In genomic region chr2:70121627-70122372, GRCh38 we compare ENCODE assay signal across 10 cellular contexts. TPM values are rescaled to one million over a fixed set of nuclear protein-coding genes. Genes with fewer than 3 reads are reported as not detected.
DNase-seq lines count a peak whose midpoint lies in the region; FAIRE-seq and TF ChIP-seq lines count a peak whose summit lies in the region.
"Had no signal": no experiment of that assay in that cellular context is flagged by ENCODE, and none has a peak within 500 bp of the region (broad histone marks: within the 10 kb centered on the region; RNA-seq: fewer than 3 reads in every experiment).

No MANE protein-coding gene starts in this region.

- no peak for TF ChIP-seq CTCF in H1 (IDR thresholded peaks at IDR 0.05; ENCODE audit: control extremely low read depth in 1 of 3, insufficient read depth in 1 of 3, low read depth in 1 of 3, low read length in 3 of 3)

- peaks cover 50 to 56% (median 53%) of the 10 kb centered on the region in 3 donors for H3K4me1 Mint-ChIP-seq in IgD-negative memory B cell

- H2AK5ac ChIP-seq in H1 (ENCODE audit: low read depth, low read length), result peak overlapping the region; percentile 67; the same call in 1 of the 2 replicates

- TF ChIP-seq EP300 in H1 (IDR thresholded peaks at IDR 0.05; ENCODE audit: borderline replicate concordance in 1 of 2, low read depth in 2 of 2, low read length in 2 of 2), result no peak

- TF ChIP-seq RAD21 in H1 (IDR thresholded peaks at IDR 0.05 in 1 of 2, conservative IDR thresholded peaks at IDR 0.05 in 1 of 2; ENCODE audit: low read depth in 2 of 2, low read length in 2 of 2), result no peak

- POLR2A ChIA-PET in H1 (lab: Charles Lee; ENCODE audit: partially characterized antibody), result interaction anchor here (8.9 to 51.3 kb wide), 3 partner anchors 12 to 35 kb away, joined by 188 to 1553 read pairs (median 444); partner anchors contain the start of gene PCBP1

- H3K4me2 ChIP-seq in H1 (ENCODE audit: insufficient read depth in 1 of 2, low read depth in 2 of 2, low read length in 2 of 2), result no peak overlapping the region; a peak in 1 of 4 replicates

- no peak overlapping the region for H4K5ac ChIP-seq in H1 (ENCODE audit: insufficient read length, low read depth, low read length)

- H3K4me3 ChIP-seq in H1 (ENCODE audit: extremely low read depth in 1 of 4, insufficient read depth in 2 of 4, low read depth in 3 of 4, low read length in 4 of 4) (no peak overlapping the region), skeletal muscle tissue (ENCODE audit: low read length in 3 of 3) (peak overlapping the region in 1 of 3 donors; percentile 56)
- H3K4me3 ChIP-seq: right lobe of liver had no signal

- no peak overlapping the region for H4K8ac ChIP-seq in H1 (ENCODE audit: extremely low read depth, insufficient read depth, low read length)

- H3K4me1 ChIP-seq in H1 (replicated peaks in 1 of 4; ENCODE audit: control insufficient read depth in 3 of 4, insufficient read depth in 4 of 4, low read length in 3 of 4) (peaks cover 11 to 17% (median 16%) of the 10 kb centered on the region in 4 experiments), skeletal muscle tissue (ENCODE audit: control insufficient read depth in 3 of 3, insufficient read depth in 3 of 3, low read length in 3 of 3) (peaks cover 39 to 41% (median 41%) of the 10 kb centered on the region in 3 donors)

- peak overlapping the region; percentile 4 for H2BK120ac ChIP-seq in H1 (replicated peaks; ENCODE audit: low read depth, low read length)

- CTCF ChIA-PET in H1 (lab: Charles Lee; ENCODE audit: partially characterized antibody), result interaction anchor here (0.8 to 2.0 kb wide), 10 partner anchors 11 to 70 kb away, joined by 3 to 14 read pairs (median 5); partner anchors contain the start of gene C2orf42

- peak overlapping the region; percentile 38; the same call in 1 of the 2 replicates for H2BK5ac ChIP-seq in H1 (ENCODE audit: low read depth, low read length)

- H3K18ac ChIP-seq in H1 (ENCODE audit: extremely low read depth, low read length), result peak overlapping the region; percentile 81

- no peak overlapping the region for H3K9ac ChIP-seq in H1 (replicated peaks in 1 of 4; ENCODE audit: extremely low read depth in 1 of 4, low read depth in 3 of 4, low read length in 3 of 4)
- H3K9ac ChIP-seq in skeletal muscle tissue (ENCODE audit: low read depth in 1 of 3, low read length in 3 of 3), result peak overlapping the region in 2 of 3 donors; percentile 59 to 71

- H3K27ac ChIP-seq in H1 (ENCODE audit: low read depth, low read length) (no peak overlapping the region), skeletal muscle tissue (ENCODE audit: low read depth, low read length) (peak overlapping the region; percentile 100)
- H3K27ac ChIP-seq: right lobe of liver had no signal

- no peak overlapping the region for H3K14ac ChIP-seq in H1 (ENCODE audit: insufficient read length)

- H3K23me2 ChIP-seq in H1 (ENCODE audit: low read depth, low read length), result peaks cover 10% of the 10 kb centered on the region; the same call in 1 of the 2 replicates

- no peaks in the 10 kb centered on the region for H3K9me3 Mint-ChIP-seq in IgD-negative memory B cell

- H2BK15ac ChIP-seq in H1 (ENCODE audit: low read length), result peak overlapping the region; percentile 97; the same call in 1 of the 2 replicates

- H4K20me1 ChIP-seq in H1 (replicated peaks in 1 of 2; ENCODE audit: control insufficient read depth in 1 of 2, insufficient read depth in 2 of 2, low read length in 2 of 2), result no peaks in the 10 kb centered on the region

- H2AFZ ChIP-seq in H1 (ENCODE audit: low read length), result no peak overlapping the region

- FAIRE-seq in G401.6 (lab: Jason Lieb, UNC) (peak; percentile 48), H1 (lab: Jason Lieb, UNC) (no peak)

- no peak overlapping the region for H3K23ac ChIP-seq in H1 (ENCODE audit: insufficient read length)

- H3K56ac ChIP-seq in H1 (replicated peaks; ENCODE audit: insufficient read length, low read depth, low read length), result no peak overlapping the region

- H3K27me3 ChIP-seq in H1 (replicated peaks in 1 of 4; ENCODE audit: control insufficient read depth in 3 of 4, extremely low read depth in 1 of 4, insufficient read depth in 3 of 4, low read length in 3 of 4), result no peaks in the 10 kb centered on the region; a peak in 1 of 7 replicates
- no peaks in the 10 kb centered on the region for H3K27me3 ChIP-seq in skeletal muscle tissue (ENCODE audit: control insufficient read depth in 3 of 3, insufficient read depth in 3 of 3, low read length in 3 of 3)
- H3K27me3 ChIP-seq: right lobe of liver had no signal

- peak overlapping the region; percentile 94 for H2BK12ac ChIP-seq in H1 (ENCODE audit: low read depth, low read length)

- H3K79me2 ChIP-seq in H1 (ENCODE audit: control insufficient read depth in 1 of 2, insufficient read depth in 2 of 2, low read length in 2 of 2), result no peaks in the 10 kb centered on the region

- DNase-seq in H1 (ENCODE audit: low read depth in 1 of 2, low spot score in 2 of 2) (no peak), AG08395 (ENCODE audit: low spot score) (no peak), pons (ENCODE audit: low spot score) (no peak), NCI-H524 treated with DMSO at 0.1 percent for 48 hours (lab: John Stamatoyannopoulos, UW) (no peak), SHP77 (lab: John Stamatoyannopoulos, UW) (no peak)
- DNase-seq: NCI-H446 had no signal

- no peak overlapping the region for H3K4ac ChIP-seq in H1 (replicated peaks; ENCODE audit: insufficient read length, low read depth, low read length)

- peak overlapping the region; percentile 90 to 99 (median 96) for H3K27ac Mint-ChIP-seq in IgD-negative memory B cell

- H3K9me3 ChIP-seq in H1 (ENCODE audit: insufficient read depth in 2 of 2, low read depth in 1 of 2, low read length in 1 of 2) (no peaks in the 10 kb centered on the region), skeletal muscle tissue (ENCODE audit: control insufficient read depth in 3 of 3, low read length in 3 of 3) (no peaks in the 10 kb centered on the region)
- H3K9me3 ChIP-seq: right lobe of liver had no signal

- 82% methylated on average over 6 of the region's 6 CpGs; no CpG with 5 or more reads in 1 of the 2 experiments for WGBS in H1 (ENCODE audit: extremely low coverage in 1 of 2, insufficient coverage in 1 of 2, insufficient read length in 1 of 2, insufficient replicate concordance in 2 of 2, low coverage in 1 of 2, low lambda C conversion rate in 2 of 2, missing lambda C conversion rate in 1 of 2), 2 experiments

- TF ChIP-seq POLR2A in H1 (IDR thresholded peaks at IDR 0.05; ENCODE audit: control extremely low read depth in 1 of 2, low read depth in 2 of 2, low read length in 2 of 2), result no peak

- H3K27me3 Mint-ChIP-seq in IgD-negative memory B cell, result no peaks in the 10 kb centered on the region

- no peaks in the 10 kb centered on the region for H3K36me3 Mint-ChIP-seq in IgD-negative memory B cell

- H3K4me3 Mint-ChIP-seq in IgD-negative memory B cell, result peak overlapping the region in 3 of 4 donors; percentile 15 to 96 (median 90)

- H2BK20ac ChIP-seq in H1 (ENCODE audit: low read length), result peak overlapping the region; percentile 55; the same call in 1 of the 2 replicates

- H3K79me1 ChIP-seq in H1 (ENCODE audit: low read depth, low read length), result no peaks in the 10 kb centered on the region

- peak overlapping the region; percentile 13 for H4K91ac ChIP-seq in H1 (replicated peaks; ENCODE audit: insufficient read length, low read length)

- H3K36me3 ChIP-seq in H1 (ENCODE audit: control insufficient read depth in 2 of 4, insufficient read depth in 4 of 4, low read length in 3 of 4) (no peaks in the 10 kb centered on the region), skeletal muscle tissue (ENCODE audit: control insufficient read depth in 3 of 3, insufficient read depth in 3 of 3, low read length in 3 of 3) (no peaks in the 10 kb centered on the region)
- H3K36me3 ChIP-seq: right lobe of liver had no signal

TF ChIP-seq in H1, 55 proteins besides CTCF, POLR2A, EP300 and RAD21:
- no peak for TF ChIP-seq RNF2 (IDR thresholded peaks at IDR 0.05; ENCODE audit: borderline replicate concordance, low read depth, low read length, missing control alignments, poor library complexity, severe bottlenecking)
- TF ChIP-seq KDM1A (IDR thresholded peaks at IDR 0.05; ENCODE audit: borderline replicate concordance, low read length), result no peak
- TF ChIP-seq CHD2 (IDR thresholded peaks at IDR 0.05; ENCODE audit: low read length), result no peak
- no peak for TF ChIP-seq CBX5 (IDR thresholded peaks at IDR 0.05; ENCODE audit: low read depth, low read length)
- no peak for TF ChIP-seq KDM4A (IDR thresholded peaks at IDR 0.05; ENCODE audit: low read depth, low read length, severe bottlenecking)

RNA-seq across cellular contexts. Expression of gene PCBP1, which starts 34.5 kb away (rescaled TPM):
- 123 TPM for polyA plus RNA-seq in IgD-negative memory B cell
- 493 and 511 TPM in 2 replicates for total RNA-seq in H1 (2021; fragmentation: NEBNext Ultra II Directional; extraction: Animal tissue kit (Norgen Biotek cat#: 25700))
- polyA plus RNA-seq in H1 (2011; rRNA removed), result 279 and 316 TPM in 2 replicates
- 181 TPM for polyA plus RNA-seq in H1 (2011; cell fraction: cytosol; rRNA removed)
- 208 TPM for polyA plus RNA-seq in H1 (2011; cell fraction: nucleus; rRNA removed)
- 451 to 481 TPM (median 460 TPM) in 4 replicates for polyA plus RNA-seq in H1 (2012, experiment 1 of 2)
- polyA plus RNA-seq in H1 (2012, experiment 2 of 2), result 526 TPM
- 268 TPM for polyA plus RNA-seq in H1 (2013, experiment 1 of 2)
- polyA plus RNA-seq in H1 (2013, experiment 2 of 2), result 272 TPM
- polyA minus RNA-seq in H1 (2011; rRNA and poly(A)+ RNA removed), result 108 and 124 TPM in 2 replicates
- polyA minus RNA-seq in H1 (2011; cell fraction: cytosol; rRNA and poly(A)+ RNA removed), result 164 TPM
- 102 TPM for polyA minus RNA-seq in H1 (2011; cell fraction: nucleus; rRNA and poly(A)+ RNA removed)
- total RNA-seq in skeletal muscle tissue, result 45.4 TPM

Comparison
In these comparisons a context has a peak if more than half of its experiments do, and no peak if none do; other contexts are left out.
1. H3K9ac ChIP-seq: peak in skeletal muscle tissue (2 of 3); none in H1 (0 of 4).
2. RNA of gene PCBP1, which starts 34.5 kb away (total RNA-seq): 493 to 511 TPM in H1; 45.4 TPM in skeletal muscle tissue (single experiment); every median in the first group is over 10 times any median in the second.